Comparison of ENCODE assay signal across 1 cellular context in the genomic region with DNA sequence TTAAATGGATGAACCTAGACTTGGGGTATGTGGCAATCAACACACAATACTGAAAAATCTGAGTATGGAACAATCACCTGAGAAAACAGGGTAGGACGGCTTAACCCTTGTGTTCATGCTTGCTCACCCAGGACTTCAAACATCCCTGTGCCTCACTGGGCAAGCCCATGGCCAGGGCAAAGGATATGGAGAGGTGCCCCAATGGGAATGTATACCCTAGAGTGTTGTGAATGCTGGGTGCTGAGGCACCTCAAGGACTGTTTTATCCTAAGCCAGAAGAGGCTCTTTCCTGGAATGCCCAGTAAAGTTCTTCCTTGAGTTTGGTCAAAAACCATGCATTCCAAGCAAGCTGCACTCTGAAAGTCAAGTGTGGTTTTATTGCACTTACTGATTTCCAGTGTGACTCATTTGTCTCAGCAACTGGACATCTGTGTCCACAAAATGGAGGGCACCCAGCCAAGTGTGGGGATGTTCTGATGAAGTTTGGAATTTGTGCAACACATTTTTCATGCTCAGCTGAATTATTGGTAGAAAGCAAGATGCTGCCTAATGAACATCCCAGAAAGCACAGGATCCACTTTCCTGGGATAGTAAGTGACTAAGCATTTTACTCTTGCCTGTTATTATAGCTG.
TF ChIP-seq lines count a peak whose summit lies in the region.

No MANE protein-coding gene starts in this region.

TF ChIP-seq in IMR-90, 13 proteins besides CTCF, POLR2A, EP300 and RAD21 (continued from another document):
- no peak for TF ChIP-seq MAZ (IDR thresholded peaks at IDR 0.05; ENCODE audit: borderline replicate concordance, low read depth, low read length)
